In genomic region chr14:105943973-105944602, GRCh38 we compare ENCODE assay signal across 13 cellular contexts.
"Had no signal": no experiment of that assay in that cellular context is flagged by ENCODE, and none has a peak within 500 bp of the region (broad histone marks: within the 10 kb centered on the region; RNA-seq: fewer than 3 reads in every experiment).

No MANE protein-coding gene starts in this region.

- H3K27me3 Mint-ChIP-seq: activated naive CD4-positive, alpha-beta T cell treated with anti-CD3 and anti-CD28 coated beads, Interleukin-2, amount 50 U/mL, for 24 hours; memory B cell had no signal

- H3K27me3 ChIP-seq: ascending aorta, breast epithelium, gastrocnemius medialis, tibial nerve, vagina had no signal

- H3K4me1 ChIP-seq: ascending aorta, breast epithelium, gastrocnemius medialis, left ventricle myocardium inferior, tibial nerve, vagina had no signal

- H3K27ac Mint-ChIP-seq: activated CD4-positive, alpha-beta T cell treated with anti-CD3 and anti-CD28 coated beads, Interleukin-2, amount 10 ng/mL, durations not matched to agents 7 days and 5 days; activated CD8-positive, alpha-beta T cell treated with anti-CD3 and anti-CD28 coated beads, Interleukin-2, amount 10 ng/mL, durations not matched to agents 7 days and 5 days; activated naive CD4-positive, alpha-beta T cell treated with anti-CD3 and anti-CD28 coated beads, Interleukin-2, amount 50 U/mL, for 24 hours; memory B cell had no signal

- H3K36me3 Mint-ChIP-seq: activated naive CD4-positive, alpha-beta T cell treated with anti-CD3 and anti-CD28 coated beads, Interleukin-2, amount 50 U/mL, for 24 hours; memory B cell had no signal

- H3K9me3 ChIP-seq: gastrocnemius medialis, vagina had no signal

- ATAC-seq: gastrocnemius medialis had no signal

- H3K36me3 ChIP-seq: ascending aorta, breast epithelium, gastrocnemius medialis, left ventricle myocardium inferior, tibial nerve, vagina had no signal

- H3K4me3 ChIP-seq: ascending aorta, breast epithelium, coronary artery, gastrocnemius medialis, left ventricle myocardium inferior, tibial nerve, vagina had no signal

- H3K4me3 Mint-ChIP-seq: activated CD4-positive, alpha-beta T cell treated with anti-CD3 and anti-CD28 coated beads, Interleukin-2, amount 10 ng/mL, durations not matched to agents 7 days and 5 days; activated CD8-positive, alpha-beta T cell treated with anti-CD3 and anti-CD28 coated beads, Interleukin-2, amount 10 ng/mL, durations not matched to agents 7 days and 5 days; activated naive CD4-positive, alpha-beta T cell treated with anti-CD3 and anti-CD28 coated beads, Interleukin-2, amount 50 U/mL, for 24 hours had no signal

- H3K27ac ChIP-seq: ascending aorta, breast epithelium, coronary artery, gastrocnemius medialis, left ventricle myocardium inferior, tibial nerve, vagina had no signal

- DNase-seq: activated gamma-delta T cell, T1000 had no signal
